13 cellular contexts compared by ENCODE assay signal in genomic region chr7:43516581-43517342, GRCh38.
DNase-seq lines count a peak whose midpoint lies in the region; ATAC-seq and TF ChIP-seq lines count a peak whose summit lies in the region.
"Had no signal": no experiment of that assay in that cellular context is flagged by ENCODE, and none has a peak within 500 bp of the region (broad histone marks: within the 10 kb centered on the region; RNA-seq: fewer than 3 reads in every experiment).

No MANE protein-coding gene starts in this region.

- H3K27ac ChIP-seq in A673 (ENCODE audit: low read depth, low read length, poor library complexity, severe bottlenecking), result no peak overlapping the region
- no peak overlapping the region for H3K27ac ChIP-seq in spleen
- H3K27ac ChIP-seq: psoas muscle, uterus had no signal

- no peaks in the 10 kb centered on the region for H3K36me3 ChIP-seq in A673 (ENCODE audit: insufficient read depth, low read length, poor library complexity, severe bottlenecking)
- H3K36me3 ChIP-seq in spleen, result no peaks in the 10 kb centered on the region
- H3K36me3 ChIP-seq: uterus had no signal

- TF ChIP-seq CTCF in GM12865 (IDR thresholded peaks at IDR 0.05; ENCODE audit: insufficient read depth, low read depth, low read length, missing control alignments) (no peak), A673 (conservative IDR thresholded peaks at IDR 0.05; ENCODE audit: low read depth, low read length) (no peak), spleen (IDR thresholded peaks at IDR 0.05 in 8 of 11, conservative IDR thresholded peaks at IDR 0.05 in 3 of 11) (no peak)

- no TSS peak for BruUV-seq in A673 (replicated peaks; lab: Mats Ljungman, UMichigan)

- WGBS in spleen, 5 donors, result 72 to 81% (median 72%) methylated on average over 9 of the region's 9 CpGs

- CTCF ChIA-PET in A673 (lab: Charles Lee), result no interaction called here

- H3K4me3 ChIP-seq in GM12865 (ENCODE audit: low read depth, low read length) (no peak overlapping the region), A673 (ENCODE audit: low read depth, low read length, poor library complexity, severe bottlenecking) (no peak overlapping the region), spleen (no peak overlapping the region)
- H3K4me3 ChIP-seq: psoas muscle, uterus had no signal

- ATAC-seq in GM19452 (IDR thresholded peaks at IDR 0.05; ENCODE audit: unreplicated experiment) (peak; percentile 90), GM19455 (IDR thresholded peaks at IDR 0.05; ENCODE audit: unreplicated experiment) (no peak), GM19467 (IDR thresholded peaks at IDR 0.05; ENCODE audit: unreplicated experiment) (no peak)
- peak; percentile 76 for ATAC-seq in effector memory CD8-positive, alpha-beta T cell (replicated peaks)
- ATAC-seq: psoas muscle, Right ventricle myocardium inferior had no signal

- H3K36me3 Mint-ChIP-seq in effector memory CD8-positive, alpha-beta T cell (ENCODE audit: insufficient read depth), result no peaks in the 10 kb centered on the region

- no peak overlapping the region for H3K27ac Mint-ChIP-seq in effector memory CD8-positive, alpha-beta T cell
- H3K27ac Mint-ChIP-seq: activated CD4-positive, alpha-beta T cell treated with anti-CD3 and anti-CD28 coated beads, Interleukin-2, amount 10 ng/mL, durations not matched to agents 24 days and 14 days had no signal

- H3K27me3 ChIP-seq in A673 (replicated peaks; ENCODE audit: insufficient read depth, low read depth, low read length, poor library complexity), result no peaks in the 10 kb centered on the region
- peaks cover 0 to 3% (median 0%) of the 10 kb centered on the region in 7 donors for H3K27me3 ChIP-seq in spleen (replicated peaks in 1 of 7)
- H3K27me3 ChIP-seq: uterus had no signal

- H3K4me1 ChIP-seq in A673 (ENCODE audit: insufficient read depth, low read length, poor library complexity, severe bottlenecking), result peaks cover 9% of the 10 kb centered on the region
- H3K4me1 ChIP-seq in spleen, result peaks cover 0 to 19% (median 6%) of the 10 kb centered on the region in 6 donors
- H3K4me1 ChIP-seq: psoas muscle, uterus had no signal

- DNase-seq in GM12865 (ENCODE audit: low read depth), result peak; percentile 45
- DNase-seq in MV-4-11 (lab: John Stamatoyannopoulos, UW), result peak; percentile 81
- no peak for DNase-seq in effector memory CD8-positive, alpha-beta T cell
- no peak for DNase-seq in A673 (ENCODE audit: low spot score)
- no peak for DNase-seq in spleen
- DNase-seq: activated CD4-positive, alpha-beta T cell treated with anti-CD3 and anti-CD28 coated beads, Interleukin-2, amount 10 ng/mL, durations not matched to agents 24 days and 14 days; NCI-H1105 treated with DMSO at 0.1 percent for 48 hours; psoas muscle; uterus had no signal

- H3K9me3 Mint-ChIP-seq in effector memory CD8-positive, alpha-beta T cell, result no peaks in the 10 kb centered on the region
- H3K9me3 Mint-ChIP-seq: activated CD4-positive, alpha-beta T cell treated with anti-CD3 and anti-CD28 coated beads, Interleukin-2, amount 10 ng/mL, durations not matched to agents 24 days and 14 days had no signal

- peaks cover 12 to 18% of the 10 kb centered on the region in 2 donors for H3K27me3 Mint-ChIP-seq in effector memory CD8-positive, alpha-beta T cell

- no peak for TF ChIP-seq POLR2A in spleen (IDR thresholded peaks at IDR 0.05)

- peaks cover 0 to 5% of the 10 kb centered on the region in 2 donors for H3K4me1 Mint-ChIP-seq in effector memory CD8-positive, alpha-beta T cell (ENCODE audit: low read depth in 2 of 2)

- intact Hi-C loops in A673 (cut with micrococcal nuclease; ENCODE audit: unreplicated experiment), result no loop called here
- intact Hi-C loops in spleen (cut with DNase I; ENCODE audit: low total_unique reads), result no loop called here

- POLR2A ChIA-PET in A673 (lab: Charles Lee; ENCODE audit: low non-redundant PET), result no interaction called here

- no peak overlapping the region for H3K4me3 Mint-ChIP-seq in effector memory CD8-positive, alpha-beta T cell
- H3K4me3 Mint-ChIP-seq: activated CD4-positive, alpha-beta T cell treated with anti-CD3 and anti-CD28 coated beads, Interleukin-2, amount 10 ng/mL, durations not matched to agents 24 days and 14 days had no signal

- H3K9me3 ChIP-seq in A673 (ENCODE audit: low read depth, low read length, poor library complexity, severe bottlenecking) (no peaks in the 10 kb centered on the region), spleen (no peaks in the 10 kb centered on the region)
- H3K9me3 ChIP-seq: psoas muscle, uterus had no signal

Comparison
In these comparisons a context has a peak if more than half of its experiments do, and no peak if none do; other contexts are left out.
1. DNase-seq: peak in GM12865 (single experiment) and MV-4-11 (single experiment); none in effector memory CD8-positive, alpha-beta T cell (0 of 3), A673 (single experiment) and spleen (single experiment).
2. ATAC-seq: peak in GM19452 (single experiment) and effector memory CD8-positive, alpha-beta T cell (single experiment); none in GM19455 (single experiment) and GM19467 (single experiment).